ENCODE assay signal across 19 cellular contexts in the genomic region with DNA sequence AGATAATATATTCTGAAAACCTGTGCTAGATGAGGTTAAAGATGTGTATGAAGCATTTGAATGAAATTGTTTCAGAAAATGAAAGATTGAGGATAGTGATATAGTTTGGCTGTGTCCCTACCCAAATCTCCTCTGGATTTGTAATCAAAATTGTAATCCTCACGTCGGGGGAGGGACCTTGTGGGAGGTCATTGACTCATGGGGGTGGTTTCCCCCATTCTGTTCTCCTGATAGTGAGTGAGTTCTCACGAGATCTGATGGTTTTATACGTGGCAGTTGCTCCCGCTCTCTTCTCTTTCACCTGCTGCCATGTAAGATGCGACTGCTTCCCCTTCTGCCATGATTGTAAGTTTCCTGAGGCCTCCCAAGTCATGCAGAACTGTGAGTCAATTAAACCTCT. TPM values are rescaled to one million over a fixed set of nuclear protein-coding genes. Genes with fewer than 3 reads are reported as not detected.
"Had no signal": no experiment of that assay in that cellular context is flagged by ENCODE, and none has a peak within 500 bp of the region (broad histone marks: within the 10 kb centered on the region; RNA-seq: fewer than 3 reads in every experiment).

No MANE protein-coding gene starts in this region.

- H3K4me1 ChIP-seq: body of pancreas, sigmoid colon had no signal

- H3K27ac ChIP-seq: body of pancreas, hepatocyte, ovary, sigmoid colon had no signal

- H3K27ac Mint-ChIP-seq: stimulated activated memory B cell treated with anti-CD40 and anti-IgM and Interleukin-4, amounts not matched to agents 10 μg/mL and 1 μg/mL and 100 μg/mL, for 72 hours had no signal

- H3K4me3 ChIP-seq: body of pancreas, hepatocyte, ovary, sigmoid colon had no signal

- H3K36me3 ChIP-seq: ovary, sigmoid colon had no signal

- H3K27me3 ChIP-seq: body of pancreas, hepatocyte, ovary, sigmoid colon had no signal

- ATAC-seq: body of pancreas; left ventricle myocardium superior; stimulated activated memory B cell treated with anti-CD40 and anti-IgM and Interleukin-4, amounts not matched to agents 10 μg/mL and 1 μg/mL and 100 μg/mL, for 72 hours had no signal

- H3K9me3 ChIP-seq: body of pancreas, ovary, sigmoid colon had no signal

- H3K4me3 Mint-ChIP-seq: neural crest cell; stimulated activated memory B cell treated with anti-CD40 and anti-IgM and Interleukin-4, amounts not matched to agents 10 μg/mL and 1 μg/mL and 100 μg/mL, for 72 hours had no signal

- H3K9me3 Mint-ChIP-seq: stimulated activated memory B cell treated with anti-CD40 and anti-IgM and Interleukin-4, amounts not matched to agents 10 μg/mL and 1 μg/mL and 100 μg/mL, for 72 hours had no signal

- H3K4me1 Mint-ChIP-seq: neural crest cell had no signal

- H3K36me3 Mint-ChIP-seq: stimulated activated memory B cell treated with anti-CD40 and anti-IgM and Interleukin-4, amounts not matched to agents 10 μg/mL and 1 μg/mL and 100 μg/mL, for 72 hours had no signal

- DNase-seq: activated CD4-positive, CD25-positive, alpha-beta regulatory T cell treated with anti-CD3 and anti-CD28 coated beads, Interleukin-2, amount 50 U/mL, for 72 hours; activated gamma-delta T cell; amniotic stem cell; body of pancreas; central memory CD4-positive, alpha-beta T cell; cortex of kidney; erythroblast; left ventricle myocardium superior; mesendoderm; ovary; SIG-M5; sigmoid colon had no signal

RNA-seq across cellular contexts. Expression of gene TEX48, which starts 2.0 kb away (rescaled TPM):
- total RNA-seq: body of pancreas, hepatocyte, kidney epithelial cell, left ventricle myocardium superior, neural crest cell, ovary, RPMI7951, sigmoid colon, temporal lobe, ureter had no signal

RNA-seq across cellular contexts. Expression of gene TEX53, which starts 26.4 kb away (rescaled TPM):
- total RNA-seq: body of pancreas, hepatocyte, kidney epithelial cell, left ventricle myocardium superior, neural crest cell, ovary, RPMI7951, sigmoid colon, temporal lobe, ureter had no signal
